ENCODE assay signal across 22 cellular contexts in the genomic region with DNA sequence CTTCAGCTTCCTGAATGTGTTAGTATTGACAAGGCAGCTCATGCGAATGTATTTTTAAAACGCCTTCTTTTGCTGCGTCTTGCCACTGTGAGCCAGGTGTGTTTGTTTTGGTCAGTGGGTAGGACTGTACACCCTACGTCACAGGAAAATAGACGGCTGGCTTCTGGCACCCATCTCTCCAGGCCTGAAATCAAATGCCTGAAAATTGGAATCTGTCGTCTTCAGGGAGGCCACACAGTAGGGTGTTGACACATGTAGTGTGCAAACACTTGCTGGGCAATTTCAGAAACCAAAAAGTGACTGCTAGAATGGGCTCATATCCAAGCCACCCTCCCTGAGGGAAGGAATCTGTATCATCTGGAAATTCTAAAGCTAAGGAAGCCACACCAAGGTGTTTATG.
"Had no signal": no experiment of that assay in that cellular context is flagged by ENCODE, and none has a peak within 500 bp of the region (broad histone marks: within the 10 kb centered on the region; RNA-seq: fewer than 3 reads in every experiment).

No MANE protein-coding gene starts in this region.

- H3K36me3 ChIP-seq: brain microvascular endothelial cell, neutrophil, right lobe of liver had no signal

- H3K27me3 ChIP-seq: brain microvascular endothelial cell, right lobe of liver had no signal

- FAIRE-seq: colon, small intestine had no signal

- DNase-seq: activated CD4-positive, alpha-beta T cell treated with anti-CD3 and anti-CD28 coated beads, Interleukin-2, amount 50 U/mL, for 1 hour; activated CD8-positive, alpha-beta memory T cell treated with anti-CD3 and anti-CD28 coated beads, Interleukin-2, amount 50 U/mL, for 4 hours; activated effector memory CD4-positive, alpha-beta T cell treated with Interleukin-2 at 50 U/mL for 16 hours; activated naive CD4-positive, alpha-beta T cell treated with anti-CD3 and anti-CD28 coated beads, Interleukin-2, amount 10 ng/mL, durations not matched to agents 7 days and 5 days; activated naive CD8-positive, alpha-beta T cell treated with anti-CD3 and anti-CD28 coated beads, Interleukin-2, amount 50 U/mL, for 24 hours; activated T-cell treated with anti-CD3 and anti-CD28 coated beads, Interleukin-2, amount 50 U/mL, for 4 hours; anterior cingulate cortex; brain microvascular endothelial cell; central memory CD4-positive, alpha-beta T cell; dorsolateral prefrontal cortex; foreskin fibroblast; mesendoderm; right lobe of liver; small intestine; stimulated activated CD4-positive, alpha-beta T cell treated with anti-CD3 and anti-CD28 coated beads, Interleukin-15, amount 100 ng/mL, for 24 hours; stimulated activated CD4-positive, alpha-beta T cell treated with anti-CD3 and anti-CD28 coated beads, Interleukin-2, amount 100 ng/mL, for 48 hours; T-helper 9 cell; trophoblast cell had no signal

- H3K4me3 ChIP-seq: dorsolateral prefrontal cortex, right lobe of liver had no signal

- H3K27ac ChIP-seq: brain microvascular endothelial cell, dorsolateral prefrontal cortex, neutrophil, parathyroid adenoma, right lobe of liver had no signal

- H3K4me1 ChIP-seq: parathyroid adenoma, right lobe of liver had no signal

- H3K9me3 ChIP-seq: neutrophil, right lobe of liver had no signal

- ATAC-seq: activated naive CD8-positive, alpha-beta T cell treated with anti-CD3 and anti-CD28 coated beads, Interleukin-2, amount 50 U/mL, for 24 hours; activated T-cell treated with anti-CD3 and anti-CD28 coated beads, Interleukin-2, amount 50 U/mL, for 4 hours; natural killer cell treated with Interleukin-12 subunit alpha and Interleukin-12 subunit beta and Interleukin-15 and Interleukin-18, amount 100 ng/mL, for 72 hours; right lobe of liver had no signal
